In the genomic region with DNA sequence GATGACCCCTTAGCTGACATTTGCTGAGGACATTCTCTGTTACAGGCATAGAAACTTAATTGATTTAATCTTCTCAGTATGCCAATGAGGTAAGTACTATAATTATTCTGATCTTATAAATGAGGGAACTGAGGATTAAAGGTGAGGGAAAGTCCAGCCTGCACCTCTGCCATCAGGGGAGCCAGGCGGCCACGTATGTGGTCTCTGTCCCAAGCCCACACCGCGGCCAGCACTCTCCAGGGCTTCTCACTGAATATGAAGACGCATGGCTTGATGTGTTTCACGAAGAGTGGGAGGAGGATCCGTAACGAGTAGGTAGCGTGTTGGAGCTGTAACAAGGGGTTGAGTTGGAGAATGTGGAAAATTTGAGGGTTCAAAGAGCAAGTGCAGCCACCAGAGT, we compare ENCODE assay signal across 5 cellular contexts.
"Had no signal": no experiment of that assay in that cellular context is flagged by ENCODE, and none has a peak within 500 bp of the region (broad histone marks: within the 10 kb centered on the region; RNA-seq: fewer than 3 reads in every experiment).

No MANE protein-coding gene starts in this region.

- H3K27ac Mint-ChIP-seq: GM23338 had no signal

- H3K4me3 Mint-ChIP-seq: GM23338, H9 had no signal

- ATAC-seq: GM23338, K562 had no signal

- H3K4me1 Mint-ChIP-seq: GM23338, H9 had no signal

- DNase-seq: H9, HCEC 1CT, IMR-90 had no signal

- H3K9me3 Mint-ChIP-seq: GM23338 had no signal
